In the genomic region with DNA sequence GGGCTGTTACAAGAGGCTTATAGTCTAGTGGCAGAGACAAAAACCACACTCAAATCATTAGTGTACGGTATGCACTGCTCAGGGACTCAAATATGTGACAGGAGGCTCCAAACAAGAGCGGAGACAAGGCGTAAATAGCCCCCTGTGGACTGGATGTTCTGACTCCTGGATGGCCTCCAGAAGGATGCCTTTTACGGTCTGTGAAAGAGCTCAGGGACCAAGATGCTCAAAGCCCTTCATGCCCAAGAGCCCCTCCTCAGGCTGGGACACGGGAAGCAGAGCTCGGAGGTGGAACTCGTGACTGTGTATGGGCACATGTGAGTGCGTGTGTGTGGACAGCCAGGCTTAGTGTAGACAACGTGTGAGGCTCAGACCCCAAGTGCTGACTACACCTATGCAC, we compare ENCODE assay signal across 12 cellular contexts. TPM values are rescaled to one million over a fixed set of nuclear protein-coding genes. Genes with fewer than 3 reads are reported as not detected.
A peak's percentile ranks its signal among the peaks of the same experiment; 100 is the strongest.
DNase-seq lines count a peak whose midpoint lies in the region; ATAC-seq and TF ChIP-seq lines count a peak whose summit lies in the region.
"Had no signal": no experiment of that assay in that cellular context is flagged by ENCODE, and none has a peak within 500 bp of the region (broad histone marks: within the 10 kb centered on the region; RNA-seq: fewer than 3 reads in every experiment).

No MANE protein-coding gene starts in this region.

- no peak for TF ChIP-seq CTCF in body of pancreas (IDR thresholded peaks at IDR 0.05)

- no peaks in the 10 kb centered on the region for H3K9me3 ChIP-seq in naive thymus-derived CD4-positive, alpha-beta T cell (ENCODE audit: control insufficient read depth in 2 of 3, low read length in 3 of 3)
- H3K9me3 ChIP-seq in body of pancreas: no peaks in the 10 kb centered on the region

- no peaks in the 10 kb centered on the region for H3K9me3 Mint-ChIP-seq in stimulated activated naive CD8-positive, alpha-beta T cell treated with anti-CD3 and anti-CD28 coated beads, Interleukin-15, Interleukin-2, amounts not matched to agents 100 ng/mL and 50 ng/mL, for 24 hours
- no peaks in the 10 kb centered on the region for H3K9me3 Mint-ChIP-seq in naive thymus-derived CD4-positive, alpha-beta T cell
- H3K9me3 Mint-ChIP-seq: H9 had no signal

- DNase-seq in stimulated activated naive CD8-positive, alpha-beta T cell treated with anti-CD3 and anti-CD28 coated beads, Interleukin-15, Interleukin-2, amounts not matched to agents 100 U/mL and 50 U/mL, for 24 hours: no peak
- peak in 1 of 61 donors; percentile 32 for DNase-seq in caudate nucleus (lab: John Stamatoyannopoulos, UW)
- no peak for DNase-seq in naive thymus-derived CD4-positive, alpha-beta T cell
- no peak for DNase-seq in stimulated activated CD4-positive, alpha-beta T cell treated with anti-CD3 and anti-CD28 coated beads, Interleukin-1b, Interleukin-23, amount 100 ng/mL, for 48 hours
- no peak for DNase-seq in body of pancreas
- no peak for DNase-seq in GDM1 (lab: John Stamatoyannopoulos, UW)
- DNase-seq: activated effector memory CD4-positive, alpha-beta T cell treated with Interleukin-2 at 50 U/mL for 16 hours; COR-L47; H9; midbrain had no signal

- POLR2A ChIA-PET in naive thymus-derived CD4-positive, alpha-beta T cell (lab: Charles Lee): no interaction called here

- 59 to 83% methylated on average over 8 to 9 of the region's 9 CpGs for WGBS in body of pancreas, 2 donors

- peaks cover 0 to 30% (median 0%) of the 10 kb centered on the region in 3 experiments for H3K36me3 ChIP-seq in naive thymus-derived CD4-positive, alpha-beta T cell (ENCODE audit: control insufficient read depth in 2 of 3, insufficient read depth in 3 of 3, low read length in 3 of 3)
- H3K36me3 ChIP-seq in body of pancreas (replicated peaks in 1 of 2; ENCODE audit: insufficient read depth in 1 of 2, low read depth in 2 of 2): peaks cover 0 to 2% of the 10 kb centered on the region in 2 donors

- intact Hi-C loops in naive thymus-derived CD4-positive, alpha-beta T cell (cut with micrococcal nuclease): no loop called here
- intact Hi-C loops in body of pancreas (cut with DNase I): loop anchor here (5.0 kb wide), 1 partner anchor 231 kb away; no protein-coding TSS in a partner anchor

- H3K27ac ChIP-seq in caudate nucleus (ENCODE audit: low read depth, low read length): peak overlapping the region; percentile 60
- H3K27ac ChIP-seq in naive thymus-derived CD4-positive, alpha-beta T cell (ENCODE audit: low read depth, low read length): no peak overlapping the region
- peak overlapping the region in 2 of 4 donors; percentile 55 to 63 for H3K27ac ChIP-seq in body of pancreas

- no peaks in the 10 kb centered on the region for H3K27me3 ChIP-seq in naive thymus-derived CD4-positive, alpha-beta T cell (ENCODE audit: control insufficient read depth in 2 of 2, insufficient read depth in 2 of 2, low read length in 2 of 2)
- H3K27me3 ChIP-seq in body of pancreas: no peaks in the 10 kb centered on the region

- CTCF ChIA-PET in naive thymus-derived CD4-positive, alpha-beta T cell (lab: Charles Lee): no interaction called here

- H3K27me3 Mint-ChIP-seq in stimulated activated naive CD8-positive, alpha-beta T cell treated with anti-CD3 and anti-CD28 coated beads, Interleukin-15, Interleukin-2, amounts not matched to agents 100 ng/mL and 50 ng/mL, for 24 hours: no peaks in the 10 kb centered on the region
- H3K27me3 Mint-ChIP-seq in naive thymus-derived CD4-positive, alpha-beta T cell: no peaks in the 10 kb centered on the region

- peaks cover 16% of the 10 kb centered on the region for H3K36me3 Mint-ChIP-seq in stimulated activated naive CD8-positive, alpha-beta T cell treated with anti-CD3 and anti-CD28 coated beads, Interleukin-15, Interleukin-2, amounts not matched to agents 100 ng/mL and 50 ng/mL, for 24 hours (ENCODE audit: low read depth)
- peaks cover 0 to 8% (median 0%) of the 10 kb centered on the region in 5 donors for H3K36me3 Mint-ChIP-seq in naive thymus-derived CD4-positive, alpha-beta T cell

- peaks cover 50% of the 10 kb centered on the region for H3K4me1 Mint-ChIP-seq in stimulated activated naive CD8-positive, alpha-beta T cell treated with anti-CD3 and anti-CD28 coated beads, Interleukin-15, Interleukin-2, amounts not matched to agents 100 ng/mL and 50 ng/mL, for 24 hours (ENCODE audit: low read depth)
- H3K4me1 Mint-ChIP-seq in naive thymus-derived CD4-positive, alpha-beta T cell: peaks cover 28 to 51% (median 41%) of the 10 kb centered on the region in 7 donors

- no peak for TF ChIP-seq POLR2A in body of pancreas (IDR thresholded peaks at IDR 0.05)

- H3K4me3 ChIP-seq in naive thymus-derived CD4-positive, alpha-beta T cell (ENCODE audit: low read length): no peak overlapping the region
- no peak overlapping the region for H3K4me3 ChIP-seq in body of pancreas

- no peak for ATAC-seq in stimulated activated naive CD8-positive, alpha-beta T cell treated with anti-CD3 and anti-CD28 coated beads, Interleukin-15, Interleukin-2, amounts not matched to agents 100 U/mL and 50 U/mL, for 24 hours
- no peak for ATAC-seq in naive thymus-derived CD4-positive, alpha-beta T cell
- ATAC-seq in body of pancreas (no peak), HG02623 (IDR thresholded peaks at IDR 0.05; ENCODE audit: unreplicated experiment) (no peak)

- H3K4me3 Mint-ChIP-seq in stimulated activated naive CD8-positive, alpha-beta T cell treated with anti-CD3 and anti-CD28 coated beads, Interleukin-15, Interleukin-2, amounts not matched to agents 100 ng/mL and 50 ng/mL, for 24 hours: no peak overlapping the region
- peak overlapping the region in 1 of 10 donors; percentile 48 for H3K4me3 Mint-ChIP-seq in naive thymus-derived CD4-positive, alpha-beta T cell
- H3K4me3 Mint-ChIP-seq: H9 had no signal

- peak overlapping the region; percentile 50 for H3K27ac Mint-ChIP-seq in stimulated activated naive CD8-positive, alpha-beta T cell treated with anti-CD3 and anti-CD28 coated beads, Interleukin-15, Interleukin-2, amounts not matched to agents 100 ng/mL and 50 ng/mL, for 24 hours
- H3K27ac Mint-ChIP-seq in naive thymus-derived CD4-positive, alpha-beta T cell: peak overlapping the region; percentile 3 to 73 (median 66)

- H3K4me1 ChIP-seq in naive thymus-derived CD4-positive, alpha-beta T cell (ENCODE audit: control insufficient read depth in 2 of 2, insufficient read depth in 2 of 2, low read length in 2 of 2): peaks cover 5 to 6% of the 10 kb centered on the region in 2 donors
- peaks cover 19% of the 10 kb centered on the region for H3K4me1 ChIP-seq in body of pancreas

RNA-seq across cellular contexts. Expression of a gene that starts 9.7 kb away (rescaled TPM):
- total RNA-seq in naive thymus-derived CD4-positive, alpha-beta T cell: 10 to 100 TPM; 21.3 to 58.0 (median 27.8) TPM
- 10 to 100 TPM in 1 of 2 donors, 1 to 10 TPM in 1; 8.8 to 11.5 TPM for polyA plus RNA-seq in naive thymus-derived CD4-positive, alpha-beta T cell
- total RNA-seq in body of pancreas: 10 to 100 TPM; 14.5 to 26.4 TPM

RNA-seq across cellular contexts. Expression of a gene that starts 39.6 kb away (rescaled TPM):
- total RNA-seq in naive thymus-derived CD4-positive, alpha-beta T cell: 10 to 100 TPM; 43.4 to 80.5 (median 59.1) TPM
- 10 to 100 TPM in 1 of 2 donors, 1 to 10 TPM in 1; 8.4 to 16.2 TPM for polyA plus RNA-seq in naive thymus-derived CD4-positive, alpha-beta T cell
- 10 to 100 TPM; 19.2 to 48.8 TPM for total RNA-seq in body of pancreas
